24 cellular contexts compared by ENCODE assay signal in genomic region chr6:114465511-114465910, GRCh38.
"Had no signal": no experiment of that assay in that cellular context is flagged by ENCODE, and none has a peak within 500 bp of the region (broad histone marks: within the 10 kb centered on the region; RNA-seq: fewer than 3 reads in every experiment).

No MANE protein-coding gene starts in this region.

- H3K36me3 ChIP-seq: colonic mucosa, esophagus muscularis mucosa, esophagus squamous epithelium, gastrocnemius medialis, gastroesophageal sphincter, heart right ventricle had no signal

- H3K4me1 ChIP-seq: colonic mucosa, esophagus muscularis mucosa, esophagus squamous epithelium, foreskin keratinocyte, gastrocnemius medialis, gastroesophageal sphincter, heart right ventricle had no signal

- ATAC-seq: effector memory CD8-positive, alpha-beta T cell; esophagus mucosa; foreskin keratinocyte; gastrocnemius medialis; gastroesophageal sphincter; heart right ventricle had no signal

- H3K9me3 ChIP-seq: colonic mucosa, esophagus muscularis mucosa, esophagus squamous epithelium, gastrocnemius medialis, gastroesophageal sphincter, heart right ventricle had no signal

- H3K9me3 Mint-ChIP-seq: dendritic cell treated with granulocyte-macrophage colony-stimulating factor and Interleukin-4, amounts not matched to agents 40 ng/mL and 50 ng/mL, for 4 days; endodermal cell had no signal

- DNase-seq: colonic mucosa; cortex of kidney; dermis blood vessel endothelial cell; dorsolateral prefrontal cortex; effector CD4-positive, alpha-beta T cell; effector CD8-positive, alpha-beta T cell; effector memory CD4-positive, alpha-beta T cell; effector memory CD8-positive, alpha-beta T cell; endodermal cell; erythroblast; esophagus squamous epithelium; foreskin fibroblast; foreskin keratinocyte; foreskin melanocyte; gastrocnemius medialis; glutamatergic neuron; head of caudate nucleus; heart right ventricle had no signal

- H3K27me3 Mint-ChIP-seq: dendritic cell treated with granulocyte-macrophage colony-stimulating factor and Interleukin-4, amounts not matched to agents 40 ng/mL and 50 ng/mL, for 4 days; effector memory CD8-positive, alpha-beta T cell had no signal

- H3K27ac ChIP-seq: colonic mucosa, coronary artery, dorsolateral prefrontal cortex, epithelial cell of prostate, esophagus muscularis mucosa, esophagus squamous epithelium, foreskin keratinocyte, gastrocnemius medialis, gastroesophageal sphincter, heart right ventricle had no signal

- H3K27me3 ChIP-seq: colonic mucosa, dorsolateral prefrontal cortex, esophagus muscularis mucosa, esophagus squamous epithelium, foreskin keratinocyte, gastrocnemius medialis, gastroesophageal sphincter, heart right ventricle had no signal

- H3K4me3 Mint-ChIP-seq: dendritic cell treated with granulocyte-macrophage colony-stimulating factor and Interleukin-4, amounts not matched to agents 40 ng/mL and 50 ng/mL, for 4 days; effector memory CD8-positive, alpha-beta T cell; endodermal cell had no signal

- H3K4me3 ChIP-seq: colonic mucosa, coronary artery, dorsolateral prefrontal cortex, esophagus muscularis mucosa, esophagus squamous epithelium, gastrocnemius medialis, gastroesophageal sphincter, heart right ventricle had no signal

- H3K27ac Mint-ChIP-seq: dendritic cell treated with granulocyte-macrophage colony-stimulating factor and Interleukin-4, amounts not matched to agents 40 ng/mL and 50 ng/mL, for 4 days; effector memory CD8-positive, alpha-beta T cell; endodermal cell had no signal
